In the genomic region with DNA sequence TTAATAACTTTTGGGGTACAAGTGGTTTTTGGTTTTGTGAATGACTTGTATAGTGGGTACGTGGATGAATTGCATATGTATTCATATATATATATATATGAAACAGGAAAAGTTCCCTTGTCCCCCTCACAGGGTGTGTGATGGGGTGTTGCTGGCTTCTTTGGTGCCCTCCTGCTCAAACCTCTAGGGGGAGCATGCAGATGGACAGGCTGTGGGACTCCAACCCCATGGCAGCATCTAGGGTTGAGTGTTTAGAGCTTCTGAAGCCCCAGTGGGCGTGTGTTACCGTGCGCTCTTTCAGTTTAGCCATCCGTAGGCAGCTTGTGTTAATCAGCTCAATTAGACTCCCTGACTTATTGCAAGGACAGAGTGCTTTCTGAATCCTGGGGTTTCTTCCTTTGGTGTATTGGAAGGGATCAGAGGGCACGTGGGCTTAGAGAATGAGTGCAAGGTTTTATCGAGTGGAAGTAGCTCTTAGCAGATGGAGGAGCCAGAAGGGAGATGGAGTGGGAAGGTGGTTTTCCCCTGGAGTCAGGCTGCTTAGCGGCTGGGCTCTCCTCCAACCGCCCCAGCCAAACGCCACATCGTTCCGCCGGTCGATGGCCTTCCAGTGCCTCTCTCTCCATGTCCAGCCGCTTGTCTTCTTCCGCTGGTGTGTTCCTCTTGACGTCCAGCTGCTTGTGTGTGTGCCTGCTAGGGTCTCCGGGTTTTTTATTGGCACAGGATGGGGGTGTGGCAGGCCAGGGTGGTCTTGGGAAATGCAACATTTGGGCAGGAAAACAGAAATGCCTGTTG, we compare ENCODE assay signal across 22 cellular contexts.
A peak's percentile ranks its signal among the peaks of the same experiment; 100 is the strongest.
DNase-seq lines count a peak whose midpoint lies in the region; ATAC-seq and TF ChIP-seq lines count a peak whose summit lies in the region.
"Had no signal": no experiment of that assay in that cellular context is flagged by ENCODE, and none has a peak within 500 bp of the region (broad histone marks: within the 10 kb centered on the region; RNA-seq: fewer than 3 reads in every experiment).

No MANE protein-coding gene starts in this region.

- H3K27me3 ChIP-seq in RWPE2 (ENCODE audit: insufficient read depth, poor library complexity, severe bottlenecking) = no peaks in the 10 kb centered on the region
- no peaks in the 10 kb centered on the region for H3K27me3 ChIP-seq in neural progenitor cell
- H3K27me3 ChIP-seq in effector memory CD4-positive, alpha-beta T cell (replicated peaks; ENCODE audit: control insufficient read depth, insufficient read depth, low read length, poor library complexity, severe bottlenecking) = no peaks in the 10 kb centered on the region
- H3K27me3 ChIP-seq: Peyer's patch, thyroid gland had no signal

- H3K27ac ChIP-seq in RWPE2 (ENCODE audit: poor library complexity, severe bottlenecking) (no peak overlapping the region), neural progenitor cell (no peak overlapping the region), substantia nigra (ENCODE audit: low read depth, low read length, poor library complexity, severe bottlenecking) (no peak overlapping the region)
- no peak overlapping the region for H3K27ac ChIP-seq in effector memory CD4-positive, alpha-beta T cell (ENCODE audit: insufficient read depth, low read length, poor library complexity, severe bottlenecking)
- H3K27ac ChIP-seq: HL-60, Peyer's patch, thyroid gland had no signal

- no peak overlapping the region for H3K4me3 Mint-ChIP-seq in neural progenitor cell
- H3K4me3 Mint-ChIP-seq: activated naive CD8-positive, alpha-beta T cell treated with anti-CD3 and anti-CD28 coated beads, Interleukin-2, amount 10 ng/mL, durations not matched to agents 7 days and 5 days; activated T-cell treated with anti-CD3 and anti-CD28 coated beads, Interleukin-2, amount 50 U/mL, for 24 hours; brain; CD4-positive, alpha-beta T cell had no signal

- H3K4me1 ChIP-seq in RWPE2 (ENCODE audit: insufficient read depth, poor library complexity, severe bottlenecking) = no peaks in the 10 kb centered on the region
- H3K4me1 ChIP-seq in neural progenitor cell = peaks cover 6% of the 10 kb centered on the region
- no peaks in the 10 kb centered on the region for H3K4me1 ChIP-seq in effector memory CD4-positive, alpha-beta T cell (ENCODE audit: control insufficient read depth, insufficient read depth, low read length, poor library complexity, severe bottlenecking)
- H3K4me1 ChIP-seq: Peyer's patch, thyroid gland had no signal

- H3K9ac ChIP-seq in neural progenitor cell = no peak overlapping the region

- DNase-seq in SHP77 treated with DMSO at 0.1 percent for 48 hours (lab: John Stamatoyannopoulos, UW) = peak; percentile 4
- DNase-seq in SHP77 (lab: John Stamatoyannopoulos, UW) = no peak
- no peak for DNase-seq in GM13977 (ENCODE audit: low spot score)
- no peak for DNase-seq in RWPE2 (ENCODE audit: low spot score)
- DNase-seq in neural progenitor cell (ENCODE audit: low spot score) = peak; percentile 15
- no peak for DNase-seq in substantia nigra (lab: John Stamatoyannopoulos, UW)
- no peak for DNase-seq in NCI-H2196 treated with DMSO at 0.1 percent for 48 hours (lab: John Stamatoyannopoulos, UW; ENCODE audit: unreplicated experiment)
- no peak for DNase-seq in effector memory CD4-positive, alpha-beta T cell
- DNase-seq: activated CD4-positive, alpha-beta T cell treated with anti-CD3 and anti-CD28 coated beads, Interleukin-2, amount 50 U/mL, for 48 hours; activated naive CD8-positive, alpha-beta T cell treated with anti-CD3 and anti-CD28 coated beads, Interleukin-2, amount 10 ng/mL, durations not matched to agents 7 days and 5 days; activated T-cell treated with anti-CD3 and anti-CD28 coated beads, Interleukin-2, amount 50 U/mL, for 24 hours; CD4-positive, alpha-beta T cell; cortex of kidney; DND-41; foreskin melanocyte; left cardiac atrium; NCI-H1092 treated with DMSO at 0.1 percent for 48 hours; Peyer's patch; retina; thyroid gland had no signal

- in situ Hi-C loops in GM13977 (cut with MboI; ENCODE audit: low pct_unique_long_range_greater_than_20kb, low sequenced_read_pairs, unreplicated experiment) = no loop called here

- no peak overlapping the region for H3K27ac Mint-ChIP-seq in neural progenitor cell
- H3K27ac Mint-ChIP-seq: activated naive CD8-positive, alpha-beta T cell treated with anti-CD3 and anti-CD28 coated beads, Interleukin-2, amount 10 ng/mL, durations not matched to agents 7 days and 5 days; activated T-cell treated with anti-CD3 and anti-CD28 coated beads, Interleukin-2, amount 50 U/mL, for 24 hours; brain; CD4-positive, alpha-beta T cell had no signal

- H3K36me3 ChIP-seq in RWPE2 (ENCODE audit: low read depth) (no peaks in the 10 kb centered on the region), neural progenitor cell (no peaks in the 10 kb centered on the region)
- H3K36me3 ChIP-seq in effector memory CD4-positive, alpha-beta T cell (ENCODE audit: control insufficient read depth, insufficient read depth, low read length) = no peaks in the 10 kb centered on the region
- H3K36me3 ChIP-seq: Peyer's patch, thyroid gland had no signal

- H3K27me3 Mint-ChIP-seq in neural progenitor cell (ENCODE audit: insufficient read depth, low read depth) = peaks cover 7% of the 10 kb centered on the region
- H3K27me3 Mint-ChIP-seq: brain; CD4-positive, alpha-beta T cell had no signal

- TF ChIP-seq CTCF in GM13977 (IDR thresholded peaks at IDR 0.05; ENCODE audit: extremely low read depth, insufficient read depth, missing control alignments) (peak; percentile 21), RWPE2 (IDR thresholded peaks at IDR 0.05; ENCODE audit: poor library complexity, severe bottlenecking) (peak; percentile 15), neural progenitor cell (IDR thresholded peaks at IDR 0.05) (peak; percentile 40)

- H3F3A ChIP-seq in neural progenitor cell (ENCODE audit: low read depth) = peaks cover 13% of the 10 kb centered on the region

- H3K4me1 Mint-ChIP-seq in neural progenitor cell = peaks cover 21% of the 10 kb centered on the region
- H3K4me1 Mint-ChIP-seq: activated naive CD8-positive, alpha-beta T cell treated with anti-CD3 and anti-CD28 coated beads, Interleukin-2, amount 10 ng/mL, durations not matched to agents 7 days and 5 days had no signal

- H4K20me1 ChIP-seq in neural progenitor cell (ENCODE audit: low read depth) = no peaks in the 10 kb centered on the region

- H3K36me3 Mint-ChIP-seq in neural progenitor cell = no peaks in the 10 kb centered on the region
- H3K36me3 Mint-ChIP-seq: activated naive CD8-positive, alpha-beta T cell treated with anti-CD3 and anti-CD28 coated beads, Interleukin-2, amount 10 ng/mL, durations not matched to agents 7 days and 5 days; brain had no signal

- H3K4me2 ChIP-seq in neural progenitor cell = no peak overlapping the region

- no peak for ATAC-seq in RWPE2 (ENCODE audit: low read depth)
- ATAC-seq: left cardiac atrium had no signal

- H3K79me2 ChIP-seq in neural progenitor cell (ENCODE audit: low read depth) = no peaks in the 10 kb centered on the region

- H3K9me3 ChIP-seq in RWPE2 (ENCODE audit: severe bottlenecking) (no peaks in the 10 kb centered on the region), neural progenitor cell (ENCODE audit: low read depth) (no peaks in the 10 kb centered on the region)
- H3K9me3 ChIP-seq in effector memory CD4-positive, alpha-beta T cell (ENCODE audit: control insufficient read depth, low read length) = no peaks in the 10 kb centered on the region
- H3K9me3 ChIP-seq: Peyer's patch, thyroid gland had no signal

- H2AFZ ChIP-seq in neural progenitor cell (replicated peaks) = no peak overlapping the region

- H3K4me3 ChIP-seq in RWPE2 (ENCODE audit: severe bottlenecking) = no peak overlapping the region
- H3K4me3 ChIP-seq in neural progenitor cell = no peak overlapping the region
- no peak overlapping the region for H3K4me3 ChIP-seq in effector memory CD4-positive, alpha-beta T cell (ENCODE audit: insufficient read depth, low read depth, low read length, poor library complexity, severe bottlenecking)
- H3K4me3 ChIP-seq: Peyer's patch, thyroid gland had no signal

- peaks cover 4% of the 10 kb centered on the region for H3K9me3 Mint-ChIP-seq in neural progenitor cell
- H3K9me3 Mint-ChIP-seq: activated naive CD8-positive, alpha-beta T cell treated with anti-CD3 and anti-CD28 coated beads, Interleukin-2, amount 10 ng/mL, durations not matched to agents 7 days and 5 days; activated T-cell treated with anti-CD3 and anti-CD28 coated beads, Interleukin-2, amount 50 U/mL, for 24 hours; brain; CD4-positive, alpha-beta T cell had no signal

Comparison
In these comparisons a context has a peak if more than half of its experiments do, and no peak if none do; other contexts are left out.
1. DNase-seq: peak in SHP77 treated with DMSO at 0.1 percent for 48 hours (single experiment) and neural progenitor cell (single experiment); none in SHP77 (0 of 2), GM13977 (single experiment), RWPE2 (single experiment), substantia nigra (0 of 49), NCI-H2196 treated with DMSO at 0.1 percent for 48 hours (single experiment) and effector memory CD4-positive, alpha-beta T cell (0 of 3).
2. Peak in every context shown above with its lines, with median percentiles within 50 percentile points of each other: CTCF ChIP-seq.